Comparison of ENCODE assay signal across 1 cellular context in genomic region chr19:2806736-2807378, GRCh38.
TF ChIP-seq lines count a peak whose summit lies in the region.

No MANE protein-coding gene starts in this region.

TF ChIP-seq in SK-N-SH treated with all-trans-retinoic acid at 6 μM for 48 hours, 23 proteins besides CTCF, POLR2A, EP300 and RAD21 (continued from another document):
- TF ChIP-seq PATZ1 (CRISPR knock-in tag; IDR thresholded peaks at IDR 0.05; ENCODE audit: borderline replicate concordance) (no peak), CSDC2 (CRISPR knock-in tag; IDR thresholded peaks at IDR 0.05) (no peak), ZNF70 (CRISPR knock-in tag; IDR thresholded peaks at IDR 0.05) (no peak), CREB5 (CRISPR knock-in tag; IDR thresholded peaks at IDR 0.05; ENCODE audit: low read depth) (no peak), ZNF8 (CRISPR knock-in tag; IDR thresholded peaks at IDR 0.05) (no peak), ARNTL (CRISPR knock-in tag; IDR thresholded peaks at IDR 0.05; ENCODE audit: borderline replicate concordance, low read depth) (no peak), ZNF565 (CRISPR knock-in tag; conservative IDR thresholded peaks at IDR 0.05; ENCODE audit: low read depth) (no peak)
TF ChIP-seq in SK-N-SH treated with all-trans-retinoic acid at 6 μM for 48 hours: peak in this region for 0.
